Comparison of ENCODE assay signal across 8 cellular contexts in genomic region chr20:44683263-44684046, GRCh38. TPM values are rescaled to one million over a fixed set of nuclear protein-coding genes. Genes with fewer than 3 reads are reported as not detected.
A peak's percentile ranks its signal among the peaks of the same experiment; 100 is the strongest.
DNase-seq lines count a peak whose midpoint lies in the region; ATAC-seq, FAIRE-seq and TF ChIP-seq lines count a peak whose summit lies in the region.

No MANE protein-coding gene starts in this region.

- H2BK15ac ChIP-seq in mesenchymal stem cell (ENCODE audit: low read depth, poor library complexity, severe bottlenecking), result no peak overlapping the region

- H3K36me3 ChIP-seq in bronchial epithelial cell (ENCODE audit: control insufficient read depth, insufficient read depth, low read length) (no peaks in the 10 kb centered on the region), mesenchymal stem cell (ENCODE audit: control insufficient read depth in 1 of 2, insufficient read depth in 2 of 2, low read depth in 1 of 2, low read length in 2 of 2) (no peaks in the 10 kb centered on the region)

- H3K9me3 ChIP-seq in AG04450 (ENCODE audit: control insufficient read depth, insufficient read depth, low read length), result no peaks in the 10 kb centered on the region; the same call in 1 of the 2 replicates
- H3K9me3 ChIP-seq in mesenchymal stem cell (ENCODE audit: control insufficient read depth, low read length), result no peaks in the 10 kb centered on the region

- H3K4me3 ChIP-seq in AG04450 (ENCODE audit: low read depth, low read length), result no peak overlapping the region
- no peak overlapping the region for H3K4me3 ChIP-seq in bronchial epithelial cell (ENCODE audit: low read depth, low read length)
- H3K4me3 ChIP-seq in mesenchymal stem cell (ENCODE audit: insufficient read depth in 1 of 2, low read depth in 1 of 2, low read length in 2 of 2), result no peak overlapping the region

- DNase-seq in AG04450 (ENCODE audit: low read depth, low spot score), result no peak
- peak; percentile 14 for DNase-seq in NCI-H1417 treated with DMSO at 0.1 percent for 48 hours (lab: John Stamatoyannopoulos, UW)
- peak; percentile 44 for DNase-seq in UCSD-AML1 (lab: John Stamatoyannopoulos, UW; ENCODE audit: unreplicated experiment)
- DNase-seq in bronchial epithelial cell (ENCODE audit: low read depth), result peak; percentile 56
- DNase-seq in mesenchymal stem cell, result peak; percentile 62
- DNase-seq in stimulated activated naive CD8-positive, alpha-beta T cell treated with anti-CD3 and anti-CD28 coated beads, Interleukin-15, Interleukin-2, amounts not matched to agents 100 U/mL and 50 U/mL, for 24 hours, result peak; percentile 31

- no peak for FAIRE-seq in bronchial epithelial cell (lab: Jason Lieb, UNC)

- H3K27ac ChIP-seq in AG04450 (ENCODE audit: low read depth, low read length) (no peak overlapping the region), mesenchymal stem cell (ENCODE audit: low read length, poor library complexity, severe bottlenecking) (no peak overlapping the region)

- H2BK5ac ChIP-seq in mesenchymal stem cell (ENCODE audit: low read depth, low read length, poor library complexity, severe bottlenecking), result no peak overlapping the region

- CTCF ChIA-PET in AG04450 (lab: Charles Lee), result interaction anchor here (0.6 to 7.6 kb wide), 19 partner anchors 17 to 466 kb away, joined by 3 to 190 read pairs (median 4); partner anchors contain the start of gene ADA

- H3K27me3 ChIP-seq in AG04450 (ENCODE audit: control insufficient read depth, insufficient read depth, low read length) (peaks cover 8% of the 10 kb centered on the region), bronchial epithelial cell (ENCODE audit: control insufficient read depth, insufficient read depth, low read length) (no peaks in the 10 kb centered on the region), mesenchymal stem cell (ENCODE audit: control insufficient read depth in 1 of 2, insufficient read depth in 1 of 2, low read length in 2 of 2) (peaks cover 0 to 3% of the 10 kb centered on the region in 2 experiments)

- no peak overlapping the region for H3K23ac ChIP-seq in mesenchymal stem cell (ENCODE audit: low read length in 2 of 2)

- no peak overlapping the region for H2AFZ ChIP-seq in mesenchymal stem cell (ENCODE audit: low read depth, low read length)

- ATAC-seq in GM18861 (IDR thresholded peaks at IDR 0.05; ENCODE audit: unreplicated experiment), result peak; percentile 67
- no peak for ATAC-seq in stimulated activated naive CD8-positive, alpha-beta T cell treated with anti-CD3 and anti-CD28 coated beads, Interleukin-15, Interleukin-2, amounts not matched to agents 100 U/mL and 50 U/mL, for 24 hours
- ATAC-seq in GM19023 (IDR thresholded peaks at IDR 0.05; ENCODE audit: unreplicated experiment), result no peak

- no peaks in the 10 kb centered on the region for H3K79me1 ChIP-seq in mesenchymal stem cell (replicated peaks; ENCODE audit: low read length, poor library complexity, severe bottlenecking)

- WGBS in mesenchymal stem cell, result 42% methylated on average over 10 of the region's 10 CpGs

- TF ChIP-seq CTCF in AG04450 (IDR thresholded peaks at IDR 0.05; ENCODE audit: low read depth, low read length) (peak; percentile 74), bronchial epithelial cell (IDR thresholded peaks at IDR 0.05; ENCODE audit: insufficient read depth, low read length, severe bottlenecking) (peak; percentile 66)

- no peak overlapping the region for H4K91ac ChIP-seq in mesenchymal stem cell (ENCODE audit: low read length)

- no peak overlapping the region for H3K14ac ChIP-seq in mesenchymal stem cell (ENCODE audit: low read length in 2 of 2)

- no peak overlapping the region for H3K4ac ChIP-seq in mesenchymal stem cell (ENCODE audit: low read depth in 1 of 2, low read length in 2 of 2)

- no peak overlapping the region for H2AK5ac ChIP-seq in mesenchymal stem cell (ENCODE audit: low read length, severe bottlenecking)

- no peak overlapping the region for H3K9ac ChIP-seq in mesenchymal stem cell (ENCODE audit: low read length)

- POLR2A ChIA-PET in AG04450 (lab: Yijun Ruan, JAX), result interaction anchor here (0.6 kb wide), 1 partner anchor 76 kb away, joined by 4 read pairs; no protein-coding TSS in a partner anchor

- H2BK12ac ChIP-seq in mesenchymal stem cell (ENCODE audit: low read length in 2 of 2), result no peak overlapping the region

- no peak overlapping the region for H4K8ac ChIP-seq in mesenchymal stem cell (ENCODE audit: low read length)

- no peak overlapping the region for H3K4me2 ChIP-seq in mesenchymal stem cell (ENCODE audit: low read length, poor library complexity, severe bottlenecking)

- no peak overlapping the region for H3K18ac ChIP-seq in mesenchymal stem cell (ENCODE audit: low read depth in 1 of 2, low read length in 2 of 2)

- H3K4me1 ChIP-seq in mesenchymal stem cell (ENCODE audit: control insufficient read depth, insufficient read depth, low read depth, low read length), result peaks cover 2% of the 10 kb centered on the region

- no peak overlapping the region for H2BK120ac ChIP-seq in mesenchymal stem cell (ENCODE audit: low read depth, low read length)

RNA-seq across cellular contexts. Expression of gene CCN5, which starts 31.7 kb away (rescaled TPM):
- 0.37 and 0.50 TPM in 2 replicates for polyA plus RNA-seq in AG04450 (2011; rRNA removed)
- polyA minus RNA-seq in AG04450 (2011; rRNA and poly(A)+ RNA removed), result 0.18 TPM in 1 of 2 replicates, not detected in the other
- total RNA-seq in bronchial epithelial cell, result 0.38 TPM in 1 of 2 replicates, not detected in the other
- polyA plus RNA-seq in mesenchymal stem cell (2013, experiment 1 of 2), result 0.10 TPM
- 0.07 TPM for polyA plus RNA-seq in mesenchymal stem cell (2013, experiment 2 of 2)

RNA-seq across cellular contexts. Expression of gene ADA, which starts 32.0 kb away (rescaled TPM):
- 12.5 and 12.6 TPM in 2 replicates for polyA plus RNA-seq in AG04450 (2011; rRNA removed)
- polyA minus RNA-seq in AG04450 (2011; rRNA and poly(A)+ RNA removed), result 9.6 and 14.4 TPM in 2 replicates
- 8.7 and 12.6 TPM in 2 replicates for total RNA-seq in bronchial epithelial cell
- 13.9 TPM for polyA plus RNA-seq in mesenchymal stem cell (2013, experiment 1 of 2)
- 14.1 TPM for polyA plus RNA-seq in mesenchymal stem cell (2013, experiment 2 of 2)
